ENCODE assay signal across 8 cellular contexts in the genomic region with DNA sequence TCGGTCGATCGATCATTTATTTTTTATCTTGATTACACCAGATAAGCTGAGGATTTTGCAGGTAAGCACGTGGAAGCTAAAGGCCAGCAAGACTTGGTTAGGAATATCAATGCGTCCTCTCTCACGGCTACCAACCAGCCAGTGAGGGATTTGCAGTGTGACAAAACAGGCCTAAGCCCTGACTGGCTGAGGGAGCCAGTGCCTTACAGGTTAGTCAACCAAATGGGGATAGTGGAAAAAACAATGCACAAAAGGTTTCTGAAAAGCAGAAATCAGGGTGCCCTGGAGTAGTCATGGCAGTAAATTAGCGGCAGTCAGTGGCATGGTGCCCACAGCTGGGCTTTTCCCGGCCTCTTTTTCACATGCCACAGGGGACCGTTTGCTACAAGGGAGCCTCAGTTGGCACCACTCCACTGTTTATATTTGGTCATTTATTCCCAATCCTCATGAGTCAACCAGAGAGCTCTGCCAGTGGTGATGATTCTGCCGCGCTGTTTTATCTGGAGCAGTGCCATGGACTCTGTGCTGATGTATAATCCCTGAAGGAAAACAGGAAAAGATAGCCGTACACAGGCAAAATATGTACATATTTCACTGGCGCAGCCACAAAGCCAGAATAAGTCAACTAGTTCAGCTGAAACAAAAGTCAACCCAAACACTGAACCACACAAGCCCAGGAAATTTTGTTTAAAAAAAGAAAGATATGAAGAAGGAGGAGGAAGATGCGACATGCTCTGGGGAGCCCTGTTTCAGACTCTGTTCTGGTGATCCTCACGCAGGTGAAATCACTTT.
A peak's percentile ranks its signal among the peaks of the same experiment; 100 is the strongest.
DNase-seq lines count a peak whose midpoint lies in the region; ATAC-seq and TF ChIP-seq lines count a peak whose summit lies in the region.

No MANE protein-coding gene starts in this region.

- H3K4me3 ChIP-seq in epithelial cell of esophagus (ENCODE audit: low read length): no peak overlapping the region
- H3K4me3 ChIP-seq in muscle layer of colon (ENCODE audit: low read depth in 1 of 2, low read length in 2 of 2): peak overlapping the region in 1 of 2 donors; percentile 17

- no peaks in the 10 kb centered on the region for H3K36me3 ChIP-seq in muscle layer of colon (ENCODE audit: insufficient read depth, low read length)

- no peaks in the 10 kb centered on the region for H3K9me3 Mint-ChIP-seq in activated naive CD4-positive, alpha-beta T cell treated with anti-CD3 and anti-CD28 coated beads, Interleukin-2, amount 10 ng/mL, durations not matched to agents 7 days and 5 days

- H3K27me3 Mint-ChIP-seq in activated naive CD4-positive, alpha-beta T cell treated with anti-CD3 and anti-CD28 coated beads, Interleukin-2, amount 10 ng/mL, durations not matched to agents 7 days and 5 days: peaks cover 18% of the 10 kb centered on the region

- CTCF ChIA-PET in activated naive CD4-positive, alpha-beta T cell treated with anti-CD3 and anti-CD28 coated beads, Interleukin-2, amount 10 ng/mL, durations not matched to agents 7 days and 5 days (lab: Charles Lee): no interaction called here

- no peak overlapping the region for H3K27ac Mint-ChIP-seq in activated naive CD4-positive, alpha-beta T cell treated with anti-CD3 and anti-CD28 coated beads, Interleukin-2, amount 10 ng/mL, durations not matched to agents 7 days and 5 days

- H3K4me1 Mint-ChIP-seq in activated naive CD4-positive, alpha-beta T cell treated with anti-CD3 and anti-CD28 coated beads, Interleukin-2, amount 10 ng/mL, durations not matched to agents 7 days and 5 days: no peaks in the 10 kb centered on the region

- no peak overlapping the region for H3K9ac ChIP-seq in muscle layer of colon (ENCODE audit: low read length)

- no peak for TF ChIP-seq CTCF in epithelial cell of esophagus (IDR thresholded peaks at IDR 0.05; ENCODE audit: insufficient read depth, low read depth, low read length, missing control alignments)

- no peak overlapping the region for H3K4me3 Mint-ChIP-seq in activated naive CD4-positive, alpha-beta T cell treated with anti-CD3 and anti-CD28 coated beads, Interleukin-2, amount 10 ng/mL, durations not matched to agents 7 days and 5 days

- H3K9me3 ChIP-seq in muscle layer of colon (ENCODE audit: low read length): no peaks in the 10 kb centered on the region

- H3K36me3 Mint-ChIP-seq in activated naive CD4-positive, alpha-beta T cell treated with anti-CD3 and anti-CD28 coated beads, Interleukin-2, amount 10 ng/mL, durations not matched to agents 7 days and 5 days: no peaks in the 10 kb centered on the region

- DNase-seq in DMS53 (lab: John Stamatoyannopoulos, UW) (peak; percentile 79), NCI-H460 (ENCODE audit: extremely low read depth, low read depth) (peak; percentile 96), epithelial cell of esophagus (ENCODE audit: low read depth) (peak; percentile 81)
- DNase-seq in activated naive CD4-positive, alpha-beta T cell treated with anti-CD3 and anti-CD28 coated beads, Interleukin-2, amount 10 ng/mL, durations not matched to agents 7 days and 5 days: no peak

- peak overlapping the region; percentile 54 for H3K27ac ChIP-seq in muscle layer of colon (ENCODE audit: low read depth, low read length)

- no peaks in the 10 kb centered on the region for H3K27me3 ChIP-seq in muscle layer of colon (ENCODE audit: control insufficient read depth in 1 of 2, insufficient read depth in 2 of 2, low read length in 2 of 2)

- ATAC-seq in HG03442 (IDR thresholded peaks at IDR 0.05; ENCODE audit: unreplicated experiment) (no peak), HG03280 (IDR thresholded peaks at IDR 0.05; ENCODE audit: unreplicated experiment) (no peak), GM21515 (IDR thresholded peaks at IDR 0.05; ENCODE audit: unreplicated experiment) (no peak)

- peaks cover 46% of the 10 kb centered on the region for H3K4me1 ChIP-seq in muscle layer of colon (ENCODE audit: insufficient read depth, low read length)
